Comparison of ENCODE assay signal across 16 cellular contexts in genomic region chr4:102736636-102737549, GRCh38. TPM values are rescaled to one million over a fixed set of nuclear protein-coding genes. Genes with fewer than 3 reads are reported as not detected.
DNase-seq lines count a peak whose midpoint lies in the region; ATAC-seq, FAIRE-seq and TF ChIP-seq lines count a peak whose summit lies in the region.
"Had no signal": no experiment of that assay in that cellular context is flagged by ENCODE, and none has a peak within 500 bp of the region (broad histone marks: within the 10 kb centered on the region; RNA-seq: fewer than 3 reads in every experiment).

No MANE protein-coding gene starts in this region.

- TF ChIP-seq RAD21 in A549 (conservative IDR thresholded peaks at IDR 0.05 in 1 of 2, IDR thresholded peaks at IDR 0.05 in 1 of 2) (no peak), HCT116 (IDR thresholded peaks at IDR 0.05; ENCODE audit: low read depth) (no peak)

- H3K9me3 ChIP-seq in A549 (no peaks in the 10 kb centered on the region), HCT116 (ENCODE audit: control insufficient read depth in 1 of 2, insufficient read depth in 1 of 2, low read depth in 1 of 2, low read length in 2 of 2) (no peaks in the 10 kb centered on the region), hepatocyte (ENCODE audit: low read depth) (no peaks in the 10 kb centered on the region)

- H3K9me2 ChIP-seq in HCT116 (ENCODE audit: insufficient read depth) (no peaks in the 10 kb centered on the region), hepatocyte (replicated peaks; ENCODE audit: insufficient read depth) (no peaks in the 10 kb centered on the region)

- CTCF ChIA-PET in A549 (lab: Yijun Ruan, JAX) = interaction anchor here (0.6 kb wide), 1 partner anchor 67 kb away, joined by 3 read pairs; no protein-coding TSS in a partner anchor
- CTCF ChIA-PET in HCT116 (lab: Charles Lee) = no interaction called here

- H3K9ac ChIP-seq in HCT116 (ENCODE audit: low read length) = no peak overlapping the region

- RAD21 ChIA-PET in HCT116 (lab: Charles Lee; ENCODE audit: low non-redundant PET in 1 of 2, low total read pairs in 2 of 2, uncharacterized antibody in 2 of 2, unreplicated experiment in 2 of 2) = no interaction called here

- H3K36me3 ChIP-seq in HCT116 (ENCODE audit: control insufficient read depth in 1 of 2, insufficient read depth in 2 of 2, low read length in 2 of 2) (no peaks in the 10 kb centered on the region), hepatocyte (replicated peaks; ENCODE audit: insufficient read depth, low read depth) (no peaks in the 10 kb centered on the region)
- H3K36me3 ChIP-seq: WERI-Rb-1 had no signal

- H2AFZ ChIP-seq in HCT116 (ENCODE audit: low read depth, low read length, poor library complexity, severe bottlenecking) (no peak overlapping the region), hepatocyte (no peak overlapping the region)

- H4K20me1 ChIP-seq in HCT116 (ENCODE audit: insufficient read depth) (no peaks in the 10 kb centered on the region), hepatocyte (ENCODE audit: insufficient read depth, poor library complexity, severe bottlenecking) (no peaks in the 10 kb centered on the region)

- no peak for FAIRE-seq in A549 (lab: Jason Lieb, UNC)
- FAIRE-seq: frontal cortex, islet of Langerhans had no signal

- no TSS peak for BruUV-seq in HCT116 (replicated peaks; lab: Mats Ljungman, UMichigan)

- H3K4me3 ChIP-seq in A549 (no peak overlapping the region), HCT116 (replicated peaks in 1 of 2; ENCODE audit: low read depth in 1 of 2, low read length in 2 of 2) (no peak overlapping the region), hepatocyte (no peak overlapping the region)

- 78% methylated on average over 11 of the region's 11 CpGs for WGBS in A549 (ENCODE audit: missing lambda C conversion rate)
- 75% methylated on average over 11 of the region's 11 CpGs for WGBS in hepatocyte (ENCODE audit: low lambda C conversion rate, missing lambda C conversion rate)

- H3K27me3 ChIP-seq in HCT116 (ENCODE audit: insufficient read depth, low read length) (no peaks in the 10 kb centered on the region), hepatocyte (no peaks in the 10 kb centered on the region)

- peak in 1 of 2 experiments; percentile 25; a peak in 1 of 6 replicates for ATAC-seq in A549
- ATAC-seq in HCT116 = peak; percentile 63
- ATAC-seq in HG02763 (IDR thresholded peaks at IDR 0.05; ENCODE audit: unreplicated experiment) = no peak
- ATAC-seq in GM21825 (IDR thresholded peaks at IDR 0.05; ENCODE audit: unreplicated experiment) = no peak
- ATAC-seq: activated CD8-positive, alpha-beta memory T cell treated with anti-CD3 and anti-CD28 coated beads, Interleukin-2, amount 10 ng/mL, durations not matched to agents 7 days and 5 days had no signal

- TF ChIP-seq POLR2A in A549 (IDR thresholded peaks at IDR 0.05; ENCODE audit: low read length) (no peak), HCT116 (IDR thresholded peaks at IDR 0.05; ENCODE audit: borderline replicate concordance, extremely low read depth, insufficient read depth, insufficient read length) (no peak)

- POLR2A ChIA-PET in A549 (lab: Yijun Ruan, JAX) (no interaction called here), HCT116 (lab: Charles Lee) (no interaction called here)

- no peak for TF ChIP-seq EP300 in A549 (IDR thresholded peaks at IDR 0.05)

- H3K4me2 ChIP-seq in A549 (peak overlapping the region; percentile 39; the same call in 1 of the 3 replicates), HCT116 (ENCODE audit: low read length) (peak overlapping the region; percentile 29; the same call in 1 of the 2 replicates), hepatocyte (no peak overlapping the region)

- no peak for TF ChIP-seq CTCF in A549 (IDR thresholded peaks at IDR 0.05)
- TF ChIP-seq CTCF in HCT116 (IDR thresholded peaks at IDR 0.05 in 2 of 3, conservative IDR thresholded peaks at IDR 0.05 in 1 of 3; ENCODE audit: borderline replicate concordance in 1 of 3, insufficient read depth in 1 of 3, low read depth in 2 of 3, low read length in 2 of 3) = no peak
- no peak for TF ChIP-seq CTCF in hepatocyte (IDR thresholded peaks at IDR 0.05; ENCODE audit: poor library complexity)

- DNase-seq in A549 (ENCODE audit: low read depth in 1 of 2, low spot score in 1 of 2) (no peak), HCT116 (ENCODE audit: low read depth, low spot score) (no peak), NCI-H510A treated with DMSO at 0.1 percent for 48 hours (lab: John Stamatoyannopoulos, UW) (peak; percentile 56), hepatocyte (ENCODE audit: low spot score) (peak; percentile 33), ureter (ENCODE audit: low spot score) (no peak)
- no peak for DNase-seq in central memory CD4-positive, alpha-beta T cell
- DNase-seq: activated CD8-positive, alpha-beta memory T cell treated with anti-CD3 and anti-CD28 coated beads, Interleukin-2, amount 10 ng/mL, durations not matched to agents 7 days and 5 days; activated gamma-delta T cell treated with Interleukin-2 at 50 U/mL for 16 hours; effector memory CD4-positive, alpha-beta T cell; NCI-H524; stimulated activated CD4-positive, alpha-beta T cell treated with anti-CD3 and anti-CD28 coated beads, Interleukin-12 subunit alpha, Interleukin-12 subunit beta, amount 100 ng/mL, for 4 hours; WERI-Rb-1 had no signal

- peaks cover 13% of the 10 kb centered on the region for H3K4me1 ChIP-seq in A549
- H3K4me1 ChIP-seq in HCT116 (ENCODE audit: control insufficient read depth in 1 of 2, insufficient read depth in 2 of 2, low read length in 2 of 2) = peaks cover 9 to 12% of the 10 kb centered on the region in 2 experiments
- H3K4me1 ChIP-seq in hepatocyte (ENCODE audit: insufficient read depth) = peaks cover 32% of the 10 kb centered on the region

- peak overlapping the region in 1 of 2 experiments; percentile 45; a peak in 1 of 6 replicates for H3K27ac ChIP-seq in A549
- no peak overlapping the region for H3K27ac ChIP-seq in HCT116 (ENCODE audit: low read depth, low read length)
- peak overlapping the region; percentile 92 for H3K27ac ChIP-seq in hepatocyte
- H3K27ac ChIP-seq: WERI-Rb-1 had no signal

- H3K79me2 ChIP-seq in HCT116 (ENCODE audit: insufficient read depth, low read length) (no peaks in the 10 kb centered on the region; the same call in 1 of the 2 replicates), hepatocyte (peaks cover 82% of the 10 kb centered on the region)

- intact Hi-C loops in HCT116 (cut with micrococcal nuclease) = no loop called here

TF ChIP-seq in A549, 52 proteins besides CTCF, POLR2A, EP300 and RAD21 (continues in another document):
- TF ChIP-seq BCL3 (IDR thresholded peaks at IDR 0.05) = no peak
- no peak for TF ChIP-seq CHD4 (IDR thresholded peaks at IDR 0.05; ENCODE audit: borderline replicate concordance)
- TF ChIP-seq HES2 (IDR thresholded peaks at IDR 0.05) = no peak
- TF ChIP-seq RNF2 (IDR thresholded peaks at IDR 0.05; ENCODE audit: borderline replicate concordance, low read depth) = no peak

TF ChIP-seq in HCT116, 20 proteins besides CTCF, POLR2A, EP300 and RAD21:
- TF ChIP-seq ELF1 (IDR thresholded peaks at IDR 0.05; ENCODE audit: borderline replicate concordance, low read depth) (no peak), MAX (IDR thresholded peaks at IDR 0.05) (no peak), ZFX (IDR thresholded peaks at IDR 0.05) (no peak)

RNA-seq across cellular contexts. Expression of gene MANBA, which starts 23.9 kb away (rescaled TPM):
- polyA plus RNA-seq in A549 (2011; rRNA removed) (10.4 and 12.4 TPM in 2 replicates), A549 (2017; fragmentation: RNase III; extraction: RNeasy Plus Mini Kit Qiagen cat#74134 plus additional on column Dnase treatment) (8.3 to 9.8 TPM (median 9.3 TPM) in 3 replicates), hepatocyte (37.5 and 52.0 TPM in 2 replicates)
- 10.6 and 11.4 TPM in 2 replicates for polyA plus RNA-seq in A549 (2012; cell fraction: cytosol; rRNA removed)
- polyA plus RNA-seq in A549 (2012; cell fraction: nucleus; rRNA removed) = 9.5 and 13.6 TPM in 2 replicates
- polyA minus RNA-seq in A549 (2011; rRNA and poly(A)+ RNA removed) = 14.5 and 16.1 TPM in 2 replicates
- total RNA-seq in HCT116 (2021; ENCODE audit: unreplicated experiment) (21.3 TPM), hepatocyte (91.4 and 98.1 TPM in 2 replicates), ureter (23.6 TPM)
- 14.5 and 18.7 TPM in 2 replicates for polyA plus RNA-seq in HCT116 (2012)

Comparison
In these comparisons a context has a peak if more than half of its experiments do, and no peak if none do; other contexts are left out.
1. DNase-seq: peak in NCI-H510A treated with DMSO at 0.1 percent for 48 hours (single experiment) and hepatocyte (single experiment); none in A549 (0 of 2), HCT116 (single experiment), central memory CD4-positive, alpha-beta T cell (single experiment) and ureter (single experiment).